Comparison of ENCODE assay signal across 37 cellular contexts in the genomic region with DNA sequence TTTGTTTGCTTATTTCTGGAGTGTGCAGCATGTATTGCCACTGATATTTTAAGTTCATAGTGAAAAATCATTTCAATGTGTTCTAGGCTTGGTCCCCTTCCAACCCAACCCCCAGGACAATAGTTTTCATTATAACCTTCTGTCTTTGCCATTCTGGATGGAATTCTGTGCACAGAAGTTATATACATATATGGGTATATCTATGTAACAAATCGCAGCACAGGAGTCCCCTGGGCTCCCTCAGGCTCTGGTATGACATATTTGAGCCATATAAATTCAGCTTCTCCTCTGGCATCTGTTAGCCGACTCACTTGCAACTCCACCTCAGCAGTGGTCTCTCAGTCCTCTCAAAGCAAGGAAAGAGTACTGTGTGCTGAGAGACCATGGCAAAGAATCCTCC. TPM values are rescaled to one million over a fixed set of nuclear protein-coding genes. Genes with fewer than 3 reads are reported as not detected.
"Had no signal": no experiment of that assay in that cellular context is flagged by ENCODE, and none has a peak within 500 bp of the region (broad histone marks: within the 10 kb centered on the region; RNA-seq: fewer than 3 reads in every experiment).

A gene (plus strand): TSS at position 301 of the 400 bp plus-strand sequence. CDS start 83 bp downstream, at position 384.

- H3K27ac ChIP-seq: ascending aorta, cardiac muscle cell, WERI-Rb-1 had no signal

- H3K9me3 ChIP-seq: ascending aorta had no signal

- H3K27me3 ChIP-seq: cardiac muscle cell had no signal

- DNase-seq: activated CD4-positive, alpha-beta memory T cell treated with anti-CD3 and anti-CD28 coated beads for 36 hours; activated CD4-positive, alpha-beta T cell treated with anti-CD3 and anti-CD28 coated beads for 1 hour; activated CD4-positive, alpha-beta T cell treated with anti-CD3 and anti-CD28 coated beads for 4 hours; activated CD4-positive, alpha-beta T cell treated with anti-CD3 and anti-CD28 coated beads, Interleukin-2, amount 10 ng/mL, durations not matched to agents 24 days and 14 days; activated CD4-positive, alpha-beta T cell treated with anti-CD3 and anti-CD28 coated beads, Interleukin-2, amount 50 U/mL, for 1 hour; activated CD4-positive, alpha-beta T cell treated with anti-CD3 and anti-CD28 coated beads, Interleukin-2, amount 50 U/mL, for 4 hours; activated CD4-positive, CD25-positive, alpha-beta regulatory T cell; activated CD8-positive, alpha-beta memory T cell treated with anti-CD3 and anti-CD28 coated beads, Interleukin-2, amount 50 U/mL, for 4 hours; activated CD8-positive, alpha-beta T cell treated with anti-CD3 and anti-CD28 coated beads for 36 hours; activated effector memory CD4-positive, alpha-beta T cell treated with anti-CD3 and anti-CD28 coated beads, Interleukin-2, amount 50 U/mL, for 16 hours; activated gamma-delta T cell treated with Interleukin-2 at 50 U/mL for 16 hours; activated naive CD4-positive, alpha-beta T cell; activated naive CD4-positive, alpha-beta T cell treated with anti-CD3 and anti-CD28 coated beads for 36 hours; activated naive CD4-positive, alpha-beta T cell treated with anti-CD3 and anti-CD28 coated beads, Interleukin-2, amount 50 U/mL, for 16 hours; activated naive CD8-positive, alpha-beta T cell treated with anti-CD3 and anti-CD28 coated beads for 36 hours; activated T-cell treated with anti-CD3 and anti-CD28 coated beads for 4 hours; activated T-cell treated with anti-CD3 and anti-CD28 coated beads, Interleukin-2, amount 50 U/mL, for 1 hour; activated T-cell treated with anti-CD3 and anti-CD28 coated beads, Interleukin-2, amount 50 U/mL, for 4 hours; activated T-cell treated with anti-CD3 and anti-CD28 coated beads, Interleukin-2, amount 50 U/mL, for 72 hours; amygdala; anterior cingulate cortex; caudate nucleus; cerebellar nuclear complex; SW 1271; T-helper 1 cell; T-helper 2 cell; T-helper 9 cell; WERI-Rb-1 had no signal

- H3K4me1 ChIP-seq: ascending aorta had no signal

- H3K4me3 ChIP-seq: ascending aorta, cardiac muscle cell had no signal

- H3K36me3 ChIP-seq: ascending aorta, cardiac muscle cell, WERI-Rb-1 had no signal

- ATAC-seq: activated CD4-positive, CD25-positive, alpha-beta regulatory T cell treated with anti-CD3 and anti-CD28 coated beads, Interleukin-2, amount 50 U/mL, for 24 hours; activated CD8-positive, alpha-beta T cell treated with anti-CD3 and anti-CD28 coated beads for 36 hours; activated naive CD4-positive, alpha-beta T cell treated with anti-CD3 and anti-CD28 coated beads, Interleukin-2, amount 50 U/mL, for 72 hours; activated T-cell treated with anti-CD3 and anti-CD28 coated beads, Interleukin-2, amount 50 U/mL, for 4 hours; activated T-cell treated with anti-CD3 and anti-CD28 coated beads, Interleukin-2, amount 50 U/mL, for 72 hours; activated T-helper 17 cell treated with anti-CD3 and anti-CD28 coated beads, Interleukin-2, amount 50 U/mL, for 72 hours; WTC11 had no signal

RNA-seq across cellular contexts. Expression of the gene that starts here (rescaled TPM):
- total RNA-seq: activated CD4-positive, alpha-beta memory T cell treated with anti-CD3 and anti-CD28 coated beads for 36 hours; activated CD4-positive, alpha-beta T cell treated with anti-CD3 and anti-CD28 coated beads, Interleukin-2, amount 10 ng/mL, durations not matched to agents 24 days and 14 days; activated CD8-positive, alpha-beta memory T cell treated with anti-CD3 and anti-CD28 coated beads for 36 hours; activated CD8-positive, alpha-beta T cell treated with anti-CD3 and anti-CD28 coated beads for 36 hours; activated naive CD4-positive, alpha-beta T cell treated with anti-CD3 and anti-CD28 coated beads for 36 hours; activated naive CD4-positive, alpha-beta T cell treated with anti-CD3 and anti-CD28 coated beads, Interleukin-2, amount 50 U/mL, for 72 hours; activated naive CD8-positive, alpha-beta T cell treated with anti-CD3 and anti-CD28 coated beads for 36 hours; activated T-cell treated with anti-CD3 and anti-CD28 coated beads, Interleukin-2, amount 50 U/mL, for 4 hours; activated T-cell treated with anti-CD3 and anti-CD28 coated beads, Interleukin-2, amount 50 U/mL, for 72 hours; activated T-helper 1 cell treated with anti-CD3 and anti-CD28 coated beads, Interleukin-12 subunit alpha, Interleukin-12 subunit beta, Interleukin-2, Interleukin-4 antibody, amounts not matched to agents 30 ng/mL and 10 ng/mL and 1 ng/mL, durations not matched to agents 14 hours and 24 hours and 36 hours; activated T-helper 17 cell treated with anti-CD3 and anti-CD28 coated beads, Interleukin-2, amount 50 U/mL, for 72 hours; ascending aorta; bronchial epithelial cell had no signal
